Comparison of ENCODE assay signal across 27 cellular contexts in the genomic region with DNA sequence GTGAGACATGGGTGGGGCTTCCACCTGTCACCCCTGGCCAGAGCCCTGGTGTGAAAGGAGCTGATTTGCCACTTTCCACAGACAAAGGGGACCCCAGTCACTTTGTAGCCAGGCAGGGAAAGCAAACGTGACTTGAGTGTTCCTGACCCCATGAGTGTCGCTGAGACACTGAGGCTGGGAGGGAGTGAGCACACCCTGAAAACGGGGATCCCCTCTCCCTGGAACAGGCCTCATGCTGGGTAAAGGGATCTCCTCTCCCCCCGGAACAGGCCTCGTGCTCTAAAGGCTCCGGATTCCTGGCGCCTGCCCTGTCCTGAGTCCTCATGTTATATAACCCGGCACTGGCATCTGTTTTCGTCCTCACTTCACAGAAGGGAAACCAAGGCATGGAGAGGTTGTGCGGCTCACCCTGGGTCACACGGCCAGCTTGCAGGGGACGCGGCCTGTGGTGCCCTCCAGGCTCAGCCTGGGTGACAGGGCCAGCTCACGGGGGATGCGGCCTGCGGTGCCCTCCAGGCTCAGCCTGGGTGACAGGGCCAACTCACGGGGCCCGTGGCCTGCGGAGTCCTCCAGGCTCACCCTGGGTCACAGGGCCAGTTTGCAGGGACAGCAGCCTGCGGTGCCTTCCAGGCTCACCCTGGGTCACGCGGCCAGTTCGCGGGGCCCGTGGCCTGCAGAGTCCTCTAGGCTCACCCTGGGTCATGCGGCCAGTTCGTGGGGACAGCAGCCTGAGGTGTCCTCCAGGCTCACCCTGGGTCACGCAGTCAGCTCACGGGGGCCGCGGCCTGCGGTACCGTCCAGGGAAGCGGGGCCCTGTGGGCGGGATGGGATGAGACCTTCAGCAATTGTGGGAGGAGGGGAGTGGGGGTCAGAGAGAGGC.
A peak's percentile ranks its signal among the peaks of the same experiment; 100 is the strongest.
DNase-seq lines count a peak whose midpoint lies in the region; ATAC-seq, FAIRE-seq and TF ChIP-seq lines count a peak whose summit lies in the region.
"Had no signal": no experiment of that assay in that cellular context is flagged by ENCODE, and none has a peak within 500 bp of the region (broad histone marks: within the 10 kb centered on the region; RNA-seq: fewer than 3 reads in every experiment).

No MANE protein-coding gene starts in this region.

- H3K14ac ChIP-seq in H1 (ENCODE audit: insufficient read length) = no peak overlapping the region

- DNase-seq in heart left ventricle (peak in 3 of 5 donors; percentile 13 to 42 (median 23)), right atrium auricular region (ENCODE audit: low spot score) (no peak), H1 (ENCODE audit: low read depth in 1 of 2, low spot score in 2 of 2) (no peak), upper lobe of right lung (peak; percentile 58), ACHN (no peak), gastrocnemius medialis (no peak)
- peak; percentile 59 for DNase-seq in natural killer cell treated with Interleukin-12 subunit alpha and Interleukin-12 subunit beta and Interleukin-15 and Interleukin-18, amount 100 ng/mL, for 72 hours (ENCODE audit: low spot score)
- DNase-seq: activated CD4-positive, alpha-beta memory T cell treated with anti-CD3 and anti-CD28 coated beads, Interleukin-2, amount 10 ng/mL, durations not matched to agents 7 days and 5 days; BE2C; caudate nucleus; foreskin melanocyte; GM23248; hippocampal formation; immature natural killer cell; MG63; NCI-H1105 treated with DMSO at 0.1 percent for 48 hours; NCI-H2029; NCI-H524 treated with DMSO at 0.1 percent for 48 hours; NK-92 treated with Interleukin-12 subunit alpha and Interleukin-12 subunit beta, amount 100 ng/mL, for 24 hours; SJCRH30; transverse colon had no signal

- 74 to 92% (median 89%) methylated on average over 26 to 35 of the region's 35 CpGs for WGBS in heart left ventricle, 4 donors
- 93% methylated on average over 35 of the region's 35 CpGs; no CpG with 5 or more reads in 1 of the 2 experiments for WGBS in H1 (ENCODE audit: extremely low coverage in 1 of 2, insufficient coverage in 1 of 2, insufficient read length in 1 of 2, insufficient replicate concordance in 2 of 2, low coverage in 1 of 2, low lambda C conversion rate in 2 of 2, missing lambda C conversion rate in 1 of 2), 2 experiments

- H3K9me3 Mint-ChIP-seq in natural killer cell treated with Interleukin-12 subunit alpha and Interleukin-12 subunit beta and Interleukin-15 and Interleukin-18, amount 100 ng/mL, for 72 hours = peaks cover 2% of the 10 kb centered on the region

- ATAC-seq in heart left ventricle = peak in 1 of 4 donors; percentile 24
- peak in 1 of 2 donors; percentile 37 for ATAC-seq in natural killer cell treated with Interleukin-12 subunit alpha and Interleukin-12 subunit beta and Interleukin-15 and Interleukin-18, amount 100 ng/mL, for 72 hours
- ATAC-seq in upper lobe of right lung = no peak
- no peak for ATAC-seq in GM18502 (IDR thresholded peaks at IDR 0.05; ENCODE audit: poor library complexity, unreplicated experiment)
- ATAC-seq in gastrocnemius medialis = no peak
- ATAC-seq: activated CD4-positive, CD25-positive, alpha-beta regulatory T cell treated with anti-CD3 and anti-CD28 coated beads, Interleukin-2, amount 50 U/mL, for 24 hours; activated naive CD4-positive, alpha-beta T cell treated with anti-CD3 and anti-CD28 coated beads, Interleukin-2, amount 50 U/mL, for 72 hours had no signal

- H3K4ac ChIP-seq in H1 (replicated peaks; ENCODE audit: insufficient read length, low read depth, low read length) = no peak overlapping the region

- peak overlapping the region; percentile 61; the same call in 1 of the 2 replicates for H2BK15ac ChIP-seq in H1 (ENCODE audit: low read length)

- H3K9ac ChIP-seq in H1 (replicated peaks in 1 of 4; ENCODE audit: extremely low read depth in 1 of 4, low read depth in 3 of 4, low read length in 3 of 4) = no peak overlapping the region
- H3K9ac ChIP-seq: GM23248 had no signal

- TF ChIP-seq CTCF in heart left ventricle (IDR thresholded peaks at IDR 0.05) (no peak), right atrium auricular region (IDR thresholded peaks at IDR 0.05) (no peak), H1 (IDR thresholded peaks at IDR 0.05; ENCODE audit: control extremely low read depth in 1 of 3, insufficient read depth in 1 of 3, low read depth in 1 of 3, low read length in 3 of 3) (no peak), upper lobe of right lung (IDR thresholded peaks at IDR 0.05) (no peak), gastrocnemius medialis (IDR thresholded peaks at IDR 0.05 in 4 of 5, conservative IDR thresholded peaks at IDR 0.05 in 1 of 5) (no peak)

- H4K91ac ChIP-seq in H1 (replicated peaks; ENCODE audit: insufficient read length, low read length) = no peak overlapping the region

- no peaks in the 10 kb centered on the region for H3K79me2 ChIP-seq in H1 (ENCODE audit: control insufficient read depth in 1 of 2, insufficient read depth in 2 of 2, low read length in 2 of 2)

- H3K9me3 ChIP-seq in heart left ventricle (peaks cover 0 to 24% (median 15%) of the 10 kb centered on the region in 12 donors), right atrium auricular region (peaks cover 11 to 20% of the 10 kb centered on the region in 2 donors), H1 (ENCODE audit: insufficient read depth in 2 of 2, low read depth in 1 of 2, low read length in 1 of 2) (peaks cover 9 to 12% of the 10 kb centered on the region in 2 experiments), upper lobe of right lung (peaks cover 13% of the 10 kb centered on the region), gastrocnemius medialis (peaks cover 0 to 12% (median 0%) of the 10 kb centered on the region in 3 donors)
- H3K9me3 ChIP-seq: BE2C, SJCRH30 had no signal

- H3K4me3 Mint-ChIP-seq in natural killer cell treated with Interleukin-12 subunit alpha and Interleukin-12 subunit beta and Interleukin-15 and Interleukin-18, amount 100 ng/mL, for 72 hours = no peak overlapping the region
- H3K4me3 Mint-ChIP-seq: activated CD4-positive, alpha-beta memory T cell treated with anti-CD3 and anti-CD28 coated beads, Interleukin-2, amount 10 ng/mL, durations not matched to agents 7 days and 5 days; immature natural killer cell had no signal

- intact Hi-C loops in heart left ventricle (cut with DNase I) = no loop called here
- intact Hi-C loops in upper lobe of right lung (cut with DNase I) = no loop called here
- intact Hi-C loops in gastrocnemius medialis (cut with DNase I; ENCODE audit: low total_unique reads) = no loop called here

- H3K4me3 ChIP-seq in heart left ventricle = no peak overlapping the region
- H3K4me3 ChIP-seq in right atrium auricular region = no peak overlapping the region
- no peak overlapping the region for H3K4me3 ChIP-seq in H1 (ENCODE audit: extremely low read depth in 1 of 4, insufficient read depth in 2 of 4, low read depth in 3 of 4, low read length in 4 of 4)
- H3K4me3 ChIP-seq in upper lobe of right lung = no peak overlapping the region
- no peak overlapping the region for H3K4me3 ChIP-seq in gastrocnemius medialis
- H3K4me3 ChIP-seq: esophagus muscularis mucosa, GM23248, K562, MG63, SJCRH30, transverse colon had no signal

- H2BK12ac ChIP-seq in H1 (ENCODE audit: low read depth, low read length) = no peak overlapping the region; the same call in 1 of the 2 replicates

- H3K27ac Mint-ChIP-seq in natural killer cell treated with Interleukin-12 subunit alpha and Interleukin-12 subunit beta and Interleukin-15 and Interleukin-18, amount 100 ng/mL, for 72 hours = no peak overlapping the region
- H3K27ac Mint-ChIP-seq: activated CD4-positive, alpha-beta memory T cell treated with anti-CD3 and anti-CD28 coated beads, Interleukin-2, amount 10 ng/mL, durations not matched to agents 7 days and 5 days; activated naive CD4-positive, alpha-beta T cell treated with anti-CD3 and anti-CD28 coated beads, Interleukin-2, amount 50 U/mL, for 72 hours; immature natural killer cell had no signal

- no peaks in the 10 kb centered on the region for H3K27me3 Mint-ChIP-seq in natural killer cell treated with Interleukin-12 subunit alpha and Interleukin-12 subunit beta and Interleukin-15 and Interleukin-18, amount 100 ng/mL, for 72 hours
- H3K27me3 Mint-ChIP-seq: activated CD4-positive, alpha-beta memory T cell treated with anti-CD3 and anti-CD28 coated beads, Interleukin-2, amount 10 ng/mL, durations not matched to agents 7 days and 5 days had no signal

- no peak overlapping the region for H3K23ac ChIP-seq in H1 (ENCODE audit: insufficient read length)

- in situ Hi-C loops in ACHN (cut with HindIII; ENCODE audit: low pct_ligation_motif_present, low pct_unique_long_range_greater_than_20kb, low sequenced_read_pairs) (no loop called here), gastrocnemius medialis (cut with MboI; ENCODE audit: low sequenced_read_pairs in 4 of 4) (no loop called here)

- H3K18ac ChIP-seq in H1 (ENCODE audit: extremely low read depth, low read length) = no peak overlapping the region

- H2AFZ ChIP-seq in H1 (ENCODE audit: low read length) = no peak overlapping the region
- H2AFZ ChIP-seq: GM23248 had no signal

- peak overlapping the region; percentile 59; the same call in 1 of the 2 replicates for H4K8ac ChIP-seq in H1 (ENCODE audit: extremely low read depth, insufficient read depth, low read length)

- no peak for TF ChIP-seq POLR2A in heart left ventricle (IDR thresholded peaks at IDR 0.05)
- no peak for TF ChIP-seq POLR2A in H1 (IDR thresholded peaks at IDR 0.05; ENCODE audit: control extremely low read depth in 1 of 2, low read depth in 2 of 2, low read length in 2 of 2)
- no peak for TF ChIP-seq POLR2A in gastrocnemius medialis (IDR thresholded peaks at IDR 0.05)

- no peaks in the 10 kb centered on the region for H3K23me2 ChIP-seq in H1 (ENCODE audit: low read depth, low read length)

- peaks cover 5% of the 10 kb centered on the region for H3K36me3 Mint-ChIP-seq in natural killer cell treated with Interleukin-12 subunit alpha and Interleukin-12 subunit beta and Interleukin-15 and Interleukin-18, amount 100 ng/mL, for 72 hours

- H3K56ac ChIP-seq in H1 (replicated peaks; ENCODE audit: insufficient read length, low read depth, low read length) = no peak overlapping the region

- H2BK5ac ChIP-seq in H1 (ENCODE audit: low read depth, low read length) = no peak overlapping the region

- no peak overlapping the region for H2BK20ac ChIP-seq in H1 (ENCODE audit: low read length)

- no peak for TF ChIP-seq EP300 in H1 (IDR thresholded peaks at IDR 0.05; ENCODE audit: borderline replicate concordance in 1 of 2, low read depth in 2 of 2, low read length in 2 of 2)

- H3K27me3 ChIP-seq in heart left ventricle (peaks cover 0 to 3% (median 0%) of the 10 kb centered on the region in 9 donors), right atrium auricular region (no peaks in the 10 kb centered on the region), H1 (replicated peaks in 1 of 4; ENCODE audit: control insufficient read depth in 3 of 4, extremely low read depth in 1 of 4, insufficient read depth in 3 of 4, low read length in 3 of 4) (no peaks in the 10 kb centered on the region), upper lobe of right lung (peaks cover 4% of the 10 kb centered on the region), gastrocnemius medialis (no peaks in the 10 kb centered on the region)
- H3K27me3 ChIP-seq: BE2C, SJCRH30, transverse colon had no signal

- H3K4me2 ChIP-seq in H1 (ENCODE audit: insufficient read depth in 1 of 2, low read depth in 2 of 2, low read length in 2 of 2) = no peak overlapping the region

- no peak for FAIRE-seq in H1 (lab: Jason Lieb, UNC)
- FAIRE-seq: astrocyte, K562 had no signal

- no peak overlapping the region for H2AK5ac ChIP-seq in H1 (ENCODE audit: low read depth, low read length)

- no peak overlapping the region for H2BK120ac ChIP-seq in H1 (replicated peaks; ENCODE audit: low read depth, low read length)

- H3K79me1 ChIP-seq in H1 (ENCODE audit: low read depth, low read length) = no peaks in the 10 kb centered on the region

- H3K36me3 ChIP-seq in heart left ventricle = no peaks in the 10 kb centered on the region
- no peaks in the 10 kb centered on the region for H3K36me3 ChIP-seq in right atrium auricular region
- H3K36me3 ChIP-seq in H1 (ENCODE audit: control insufficient read depth in 2 of 4, insufficient read depth in 4 of 4, low read length in 3 of 4) = no peaks in the 10 kb centered on the region
- no peaks in the 10 kb centered on the region for H3K36me3 ChIP-seq in upper lobe of right lung
- no peaks in the 10 kb centered on the region for H3K36me3 ChIP-seq in gastrocnemius medialis
- H3K36me3 ChIP-seq: BE2C, esophagus muscularis mucosa, MG63, SJCRH30, transverse colon had no signal

- H3K27ac ChIP-seq in heart left ventricle = no peak overlapping the region
- H3K27ac ChIP-seq in right atrium auricular region = no peak overlapping the region
- no peak overlapping the region for H3K27ac ChIP-seq in H1 (ENCODE audit: low read depth, low read length)
- H3K27ac ChIP-seq in upper lobe of right lung = no peak overlapping the region
- H3K27ac ChIP-seq in gastrocnemius medialis = no peak overlapping the region
- H3K27ac ChIP-seq: esophagus muscularis mucosa, GM23248, SJCRH30, transverse colon had no signal

- POLR2A ChIA-PET in H1 (lab: Charles Lee; ENCODE audit: partially characterized antibody) = interaction anchor here (0.6 kb wide), 1 partner anchor 88 kb away, joined by 3 read pairs; no protein-coding TSS in a partner anchor

- CTCF ChIA-PET in H1 (lab: Charles Lee; ENCODE audit: partially characterized antibody) = interaction anchor here (0.6 to 1.3 kb wide), 3 partner anchors 12 to 64 kb away, joined by 3 to 5 read pairs (median 3); no protein-coding TSS in a partner anchor

- no peak for TF ChIP-seq RAD21 in H1 (IDR thresholded peaks at IDR 0.05 in 1 of 2, conservative IDR thresholded peaks at IDR 0.05 in 1 of 2; ENCODE audit: low read depth in 2 of 2, low read length in 2 of 2)

- H3K4me1 ChIP-seq in heart left ventricle (no peaks in the 10 kb centered on the region), right atrium auricular region (no peaks in the 10 kb centered on the region), H1 (replicated peaks in 1 of 4; ENCODE audit: control insufficient read depth in 3 of 4, insufficient read depth in 4 of 4, low read length in 3 of 4) (peaks cover 0 to 3% (median under 1%) of the 10 kb centered on the region in 4 experiments; a peak in 2 of 7 replicates), upper lobe of right lung (no peaks in the 10 kb centered on the region), gastrocnemius medialis (no peaks in the 10 kb centered on the region)
- H3K4me1 ChIP-seq: BE2C, esophagus muscularis mucosa, SJCRH30, transverse colon had no signal

- no peak overlapping the region for H4K5ac ChIP-seq in H1 (ENCODE audit: insufficient read length, low read depth, low read length)

- H4K20me1 ChIP-seq in H1 (replicated peaks in 1 of 2; ENCODE audit: control insufficient read depth in 1 of 2, insufficient read depth in 2 of 2, low read length in 2 of 2) = no peaks in the 10 kb centered on the region

- no peaks in the 10 kb centered on the region for H3K4me1 Mint-ChIP-seq in natural killer cell treated with Interleukin-12 subunit alpha and Interleukin-12 subunit beta and Interleukin-15 and Interleukin-18, amount 100 ng/mL, for 72 hours (ENCODE audit: low read depth in 2 of 2)
- H3K4me1 Mint-ChIP-seq: activated CD4-positive, alpha-beta memory T cell treated with anti-CD3 and anti-CD28 coated beads, Interleukin-2, amount 10 ng/mL, durations not matched to agents 7 days and 5 days; immature natural killer cell had no signal

Comparison
In these comparisons a context has a peak if more than half of its experiments do, and no peak if none do; other contexts are left out.
1. DNase-seq: peak in heart left ventricle (3 of 5), natural killer cell treated with Interleukin-12 subunit alpha and Interleukin-12 subunit beta and Interleukin-15 and Interleukin-18, amount 100 ng/mL, for 72 hours (single experiment) and upper lobe of right lung (single experiment); none in right atrium auricular region (single experiment), H1 (0 of 2), ACHN (single experiment) and gastrocnemius medialis (0 of 2).